ENCODE assay signal across 8 cellular contexts in the genomic region with DNA sequence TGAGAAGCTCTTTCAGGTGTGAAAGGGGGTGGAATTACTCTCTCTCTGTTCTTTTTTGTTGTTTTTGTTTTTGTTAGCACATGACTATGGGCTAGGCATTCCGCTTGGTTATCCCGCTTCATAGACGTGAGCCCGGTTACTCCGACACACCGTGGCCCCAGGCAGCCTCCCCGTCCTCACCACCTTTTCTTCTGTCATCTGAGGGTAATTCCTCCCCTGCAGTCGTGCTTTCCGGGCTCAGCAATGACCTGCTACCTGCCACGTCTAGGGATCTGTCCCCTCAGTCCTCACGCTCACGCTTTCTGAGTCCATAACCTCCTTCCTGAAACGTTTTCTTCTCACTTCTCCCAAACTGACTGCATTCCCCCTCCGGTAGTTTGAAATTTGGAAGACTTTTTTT. TPM values are rescaled to one million over a fixed set of nuclear protein-coding genes. Genes with fewer than 3 reads are reported as not detected.
DNase-seq lines count a peak whose midpoint lies in the region; ATAC-seq, FAIRE-seq and TF ChIP-seq lines count a peak whose summit lies in the region.

No MANE protein-coding gene starts in this region.

- H3K4me3 ChIP-seq in IMR-90 (ENCODE audit: insufficient read depth, low read depth, low read length) = peak overlapping the region; percentile 76

- H2AK5ac ChIP-seq in IMR-90 (ENCODE audit: low read depth, low read length) = no peak overlapping the region

- H3K79me1 ChIP-seq in IMR-90 (ENCODE audit: low read depth in 1 of 2, low read length in 2 of 2) = peaks cover 3 to 23% of the 10 kb centered on the region in 2 experiments; a peak in 3 of 4 replicates

- H2BK15ac ChIP-seq in IMR-90 (ENCODE audit: low read depth, low read length) = no peak overlapping the region

- no peak overlapping the region for H3K4ac ChIP-seq in IMR-90 (ENCODE audit: low read depth, low read length)

- H3K27me3 Mint-ChIP-seq in activated T-helper 17 cell treated with anti-CD3 and anti-CD28 coated beads, Interleukin-2, amount 50 U/mL, for 72 hours = no peaks in the 10 kb centered on the region
- H3K27me3 Mint-ChIP-seq in stimulated activated naive B cell treated with anti-CD40 and anti-IgM and Interleukin-4, amounts not matched to agents 10 μg/mL and 1 μg/mL and 100 μg/mL, for 72 hours = no peaks in the 10 kb centered on the region

- dilution Hi-C loops in IMR-90 (cut with HindIII; ENCODE audit: low sequenced_read_pairs, unreplicated experiment) = no loop called here

- no peak overlapping the region for H2BK20ac ChIP-seq in IMR-90 (ENCODE audit: low read depth, low read length)

- TF ChIP-seq CTCF in IMR-90 (conservative IDR thresholded peaks at IDR 0.05; ENCODE audit: low read depth, low read length) = no peak
- no peak for TF ChIP-seq CTCF in D721Med (IDR thresholded peaks at IDR 0.05; ENCODE audit: insufficient read depth, missing control alignments)

- intact Hi-C loops in IMR-90 (cut with micrococcal nuclease) = no loop called here

- no peak for DNase-seq in IMR-90
- peak; percentile 46 for DNase-seq in iPS-NIHi11 (ENCODE audit: low spot score)
- no peak for DNase-seq in stimulated activated naive B cell treated with anti-CD40 and anti-IgM and Interleukin-4, amounts not matched to agents 10 μg/mL and 1 μg/mL and 100 μg/mL, for 72 hours
- no peak for DNase-seq in G401 (ENCODE audit: low spot score)
- DNase-seq in D721Med (ENCODE audit: insufficient read length, low spot score) = no peak

- ATAC-seq in IMR-90 (ENCODE audit: low read depth) (no peak), HG03045 (IDR thresholded peaks at IDR 0.05; ENCODE audit: unreplicated experiment) (no peak), HG03108 (IDR thresholded peaks at IDR 0.05; ENCODE audit: unreplicated experiment) (no peak)
- no peak for ATAC-seq in activated T-helper 17 cell treated with anti-CD3 and anti-CD28 coated beads, Interleukin-2, amount 50 U/mL, for 72 hours (replicated peaks)
- ATAC-seq in stimulated activated naive B cell treated with anti-CD40 and anti-IgM and Interleukin-4, amounts not matched to agents 10 μg/mL and 1 μg/mL and 100 μg/mL, for 72 hours (replicated peaks) = no peak

- no peak overlapping the region for H3K9ac ChIP-seq in IMR-90 (ENCODE audit: low read depth, low read length)

- H3K27me3 ChIP-seq in IMR-90 (ENCODE audit: control insufficient read depth, insufficient read depth, low read length) = peaks cover 9% of the 10 kb centered on the region

- no peaks in the 10 kb centered on the region for H3K9me3 Mint-ChIP-seq in activated T-helper 17 cell treated with anti-CD3 and anti-CD28 coated beads, Interleukin-2, amount 50 U/mL, for 72 hours
- no peaks in the 10 kb centered on the region for H3K9me3 Mint-ChIP-seq in stimulated activated naive B cell treated with anti-CD40 and anti-IgM and Interleukin-4, amounts not matched to agents 10 μg/mL and 1 μg/mL and 100 μg/mL, for 72 hours

- H3K9me1 ChIP-seq in IMR-90 (ENCODE audit: insufficient read depth, low read length) = peaks cover 10% of the 10 kb centered on the region; the same call in 1 of the 2 replicates

- no peak for TF ChIP-seq RAD21 in IMR-90 (IDR thresholded peaks at IDR 0.05; ENCODE audit: low read length)

- peaks cover 7% of the 10 kb centered on the region; the same call in 1 of the 2 replicates for H3K4me1 ChIP-seq in IMR-90 (ENCODE audit: control insufficient read depth, insufficient read depth, low read length)

- 33% methylated on average over 6 of the region's 14 CpGs; no CpG with 5 or more reads in 1 of the 2 experiments for WGBS in IMR-90 (ENCODE audit: extremely low coverage in 2 of 2, insufficient read length in 1 of 2), 2 experiments

- peaks cover 21% of the 10 kb centered on the region for H3K4me1 Mint-ChIP-seq in activated T-helper 17 cell treated with anti-CD3 and anti-CD28 coated beads, Interleukin-2, amount 50 U/mL, for 72 hours
- peaks cover 20 to 31% of the 10 kb centered on the region in 2 donors for H3K4me1 Mint-ChIP-seq in stimulated activated naive B cell treated with anti-CD40 and anti-IgM and Interleukin-4, amounts not matched to agents 10 μg/mL and 1 μg/mL and 100 μg/mL, for 72 hours

- H3K14ac ChIP-seq in IMR-90 (replicated peaks; ENCODE audit: low read depth, low read length) = no peak overlapping the region

- in situ Hi-C loops in IMR-90 (cut with MboI; ENCODE audit: low sequenced_read_pairs) = no loop called here
- in situ Hi-C loops in G401 (cut with HindIII; ENCODE audit: low sequenced_read_pairs) = no loop called here

- H4K20me1 ChIP-seq in IMR-90 (ENCODE audit: insufficient read depth, low read length) = peaks cover 24% of the 10 kb centered on the region

- no peak overlapping the region for H3K56ac ChIP-seq in IMR-90 (ENCODE audit: extremely low read depth, insufficient read depth, low read length)

- H2BK5ac ChIP-seq in IMR-90 (ENCODE audit: low read depth, low read length, poor library complexity, severe bottlenecking) = no peak overlapping the region

- no TSS peak for BruUV-seq in IMR-90 (replicated peaks; lab: Mats Ljungman, UMichigan)

- peak overlapping the region; percentile 85 for H3K4me2 ChIP-seq in IMR-90 (ENCODE audit: low read depth, low read length)

- peak overlapping the region; percentile 86 for H3K27ac Mint-ChIP-seq in activated T-helper 17 cell treated with anti-CD3 and anti-CD28 coated beads, Interleukin-2, amount 50 U/mL, for 72 hours
- peak overlapping the region; percentile 65 for H3K27ac Mint-ChIP-seq in stimulated activated naive B cell treated with anti-CD40 and anti-IgM and Interleukin-4, amounts not matched to agents 10 μg/mL and 1 μg/mL and 100 μg/mL, for 72 hours

- H3K4me3 Mint-ChIP-seq in activated T-helper 17 cell treated with anti-CD3 and anti-CD28 coated beads, Interleukin-2, amount 50 U/mL, for 72 hours = peak overlapping the region; percentile 88
- peak overlapping the region; percentile 88 to 90 for H3K4me3 Mint-ChIP-seq in stimulated activated naive B cell treated with anti-CD40 and anti-IgM and Interleukin-4, amounts not matched to agents 10 μg/mL and 1 μg/mL and 100 μg/mL, for 72 hours

- FAIRE-seq in D721Med (lab: Jason Lieb, UNC) = no peak

- no peak overlapping the region for H2BK120ac ChIP-seq in IMR-90 (ENCODE audit: low read depth, low read length)

- POLR2A ChIA-PET in IMR-90 (lab: Charles Lee; ENCODE audit: unreplicated experiment) = interaction anchor here (0.6 kb wide), 1 partner anchor 55 kb away, joined by 13 read pairs; no protein-coding TSS in a partner anchor

- peak overlapping the region; percentile 76 for H2AFZ ChIP-seq in IMR-90 (replicated peaks; ENCODE audit: low read length, poor library complexity)

- H3K18ac ChIP-seq in IMR-90 (ENCODE audit: low read depth, low read length) = no peak overlapping the region

- 0 out of 2 replicates have a peak overlapping the region, but pooled peaks have one; percentile 14 for H3K23ac ChIP-seq in IMR-90 (ENCODE audit: low read depth, low read length)

- CTCF ChIA-PET in IMR-90 (lab: Yijun Ruan, JAX) = no interaction called here

- H4K91ac ChIP-seq in IMR-90 (ENCODE audit: insufficient read depth, low read depth, low read length) = no peak overlapping the region

- peaks cover 6% of the 10 kb centered on the region for H3K36me3 ChIP-seq in IMR-90 (ENCODE audit: control insufficient read depth, insufficient read depth, low read length)

- H4K8ac ChIP-seq in IMR-90 (ENCODE audit: low read depth in 2 of 2, low read length in 2 of 2) = no peak overlapping the region

- TF ChIP-seq POLR2A in IMR-90 (IDR thresholded peaks at IDR 0.05; ENCODE audit: low read depth, low read length) = no peak

- H3K27ac ChIP-seq in IMR-90 (ENCODE audit: insufficient read depth, low read length) = no peak overlapping the region

- H4K5ac ChIP-seq in IMR-90 (ENCODE audit: low read depth, low read length) = no peak overlapping the region

- H3K9me3 ChIP-seq in IMR-90 (ENCODE audit: control insufficient read depth, insufficient read depth, low read length) = no peaks in the 10 kb centered on the region

- peaks cover 31% of the 10 kb centered on the region for H3K36me3 Mint-ChIP-seq in activated T-helper 17 cell treated with anti-CD3 and anti-CD28 coated beads, Interleukin-2, amount 50 U/mL, for 72 hours (ENCODE audit: low read depth)
- peaks cover 7 to 8% of the 10 kb centered on the region in 2 donors for H3K36me3 Mint-ChIP-seq in stimulated activated naive B cell treated with anti-CD40 and anti-IgM and Interleukin-4, amounts not matched to agents 10 μg/mL and 1 μg/mL and 100 μg/mL, for 72 hours

- no peak overlapping the region for H2AK9ac ChIP-seq in IMR-90 (replicated peaks; ENCODE audit: low read depth, low read length, poor library complexity)

TF ChIP-seq in IMR-90, 13 proteins besides CTCF, POLR2A, EP300 and RAD21 (continues in another document):
- TF ChIP-seq, protein P1, sequence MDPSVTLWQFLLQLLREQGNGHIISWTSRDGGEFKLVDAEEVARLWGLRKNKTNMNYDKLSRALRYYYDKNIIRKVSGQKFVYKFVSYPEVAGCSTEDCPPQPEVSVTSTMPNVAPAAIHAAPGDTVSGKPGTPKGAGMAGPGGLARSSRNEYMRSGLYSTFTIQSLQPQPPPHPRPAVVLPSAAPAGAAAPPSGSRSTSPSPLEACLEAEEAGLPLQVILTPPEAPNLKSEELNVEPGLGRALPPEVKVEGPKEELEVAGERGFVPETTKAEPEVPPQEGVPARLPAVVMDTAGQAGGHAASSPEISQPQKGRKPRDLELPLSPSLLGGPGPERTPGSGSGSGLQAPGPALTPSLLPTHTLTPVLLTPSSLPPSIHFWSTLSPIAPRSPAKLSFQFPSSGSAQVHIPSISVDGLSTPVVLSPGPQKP (IDR thresholded peaks at IDR 0.05; ENCODE audit: borderline replicate concordance, low read depth, low read length) = no peak
- no peak for TF ChIP-seq RFX5 (IDR thresholded peaks at IDR 0.05; ENCODE audit: low read depth, low read length)
- TF ChIP-seq RCOR1 (IDR thresholded peaks at IDR 0.05; ENCODE audit: insufficient replicate concordance, low read length) = no peak
- no peak for TF ChIP-seq FOS (IDR thresholded peaks at IDR 0.05; ENCODE audit: low read depth, low read length)
- TF ChIP-seq NFE2L2 (IDR thresholded peaks at IDR 0.05; ENCODE audit: low read depth, low read length) = no peak
- TF ChIP-seq BHLHE40 (IDR thresholded peaks at IDR 0.05; ENCODE audit: low read depth, low read length) = no peak
- TF ChIP-seq MXI1 (IDR thresholded peaks at IDR 0.05; ENCODE audit: borderline replicate concordance, low read depth, low read length) = no peak
- no peak for TF ChIP-seq CEBPB (IDR thresholded peaks at IDR 0.05; ENCODE audit: low read depth, low read length)
- no peak for TF ChIP-seq CHD1 (IDR thresholded peaks at IDR 0.05; ENCODE audit: low read depth, low read length)
- TF ChIP-seq MAFK (IDR thresholded peaks at IDR 0.05; ENCODE audit: low read depth, low read length) = no peak

RNA-seq across cellular contexts. Expression of a gene that starts 0.7 kb away (rescaled TPM):
- total RNA-seq in IMR-90 (2012; rRNA removed) = 60.5 and 66.9 TPM in 2 replicates
- 10.0 and 10.1 TPM in 2 replicates for polyA plus RNA-seq in IMR-90 (2012; rRNA removed)
- 2.7 and 2.8 TPM in 2 replicates for polyA plus RNA-seq in IMR-90 (2012; cell fraction: cytosol; rRNA removed)
- 2.1 and 8.6 TPM in 2 replicates for polyA plus RNA-seq in IMR-90 (2012; cell fraction: nucleus; rRNA removed; ENCODE audit: low replicate concordance)
- 10 to 100 TPM; 39.5 to 51.8 TPM for total RNA-seq in activated T-helper 17 cell treated with anti-CD3 and anti-CD28 coated beads, Interleukin-2, amount 50 U/mL, for 72 hours
- 13.2 and 28.2 TPM in 2 replicates for total RNA-seq in G401 (2014; rRNA removed; shearing (Covaris generic))
